In genomic region chr10:62231371-62231770, GRCh38 we compare ENCODE assay signal across 2 cellular contexts.
TF ChIP-seq lines count a peak whose summit lies in the region.

No MANE protein-coding gene starts in this region.

TF ChIP-seq in IMR-90, 13 proteins besides CTCF, POLR2A, EP300 and RAD21:
- TF ChIP-seq ELK1 (IDR thresholded peaks at IDR 0.05; ENCODE audit: borderline replicate concordance, low read depth, low read length) (no peak), MXI1 (IDR thresholded peaks at IDR 0.05; ENCODE audit: borderline replicate concordance, low read depth, low read length) (no peak), BHLHE40 (IDR thresholded peaks at IDR 0.05; ENCODE audit: low read depth, low read length) (no peak), MAFK (IDR thresholded peaks at IDR 0.05; ENCODE audit: low read depth, low read length) (no peak), SMC3 (IDR thresholded peaks at IDR 0.05; ENCODE audit: low read depth, low read length) (no peak), CEBPB (IDR thresholded peaks at IDR 0.05; ENCODE audit: low read depth, low read length) (peak; percentile 50), FOS (IDR thresholded peaks at IDR 0.05; ENCODE audit: low read depth, low read length) (peak; percentile 53; the same call in 1 of the 2 replicates), USF2 (IDR thresholded peaks at IDR 0.05; ENCODE audit: low read depth, low read length) (no peak)

TF ChIP-seq in HepG2, 621 proteins besides CTCF, POLR2A, EP300 and RAD21:
- TF ChIP-seq RBFOX2 (IDR thresholded peaks at IDR 0.05; ENCODE audit: low read depth, low read length) (no peak), GZF1 (CRISPR knock-in tag; IDR thresholded peaks at IDR 0.05) (no peak), ZNF563 (CRISPR knock-in tag; IDR thresholded peaks at IDR 0.05) (no peak), HES4 (CRISPR knock-in tag; IDR thresholded peaks at IDR 0.05; ENCODE audit: borderline replicate concordance) (no peak), ZKSCAN5 (CRISPR knock-in tag; IDR thresholded peaks at IDR 0.05) (no peak)
